In the genomic region with DNA sequence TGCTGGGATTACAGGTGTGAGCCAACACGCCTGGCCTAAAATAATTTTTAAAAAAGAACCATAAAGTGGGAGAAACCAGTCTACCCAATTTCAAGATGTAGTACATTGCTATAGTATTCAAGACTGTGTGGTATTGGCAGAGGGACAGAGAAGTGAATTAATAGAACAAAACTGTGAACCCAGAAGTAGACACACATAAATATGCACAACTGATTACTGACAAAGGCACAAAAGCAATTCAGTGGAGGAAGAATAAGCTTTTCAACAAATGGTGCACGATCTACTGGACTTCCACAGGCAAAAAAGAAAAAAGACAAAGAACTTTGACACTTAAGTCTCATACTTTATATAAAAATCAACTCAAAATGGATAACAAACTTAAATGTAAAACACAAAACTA, we compare ENCODE assay signal across 22 cellular contexts. TPM values are rescaled to one million over a fixed set of nuclear protein-coding genes. Genes with fewer than 3 reads are reported as not detected.
A peak's percentile ranks its signal among the peaks of the same experiment; 100 is the strongest.
DNase-seq lines count a peak whose midpoint lies in the region; ATAC-seq and TF ChIP-seq lines count a peak whose summit lies in the region.
"Had no signal": no experiment of that assay in that cellular context is flagged by ENCODE, and none has a peak within 500 bp of the region (broad histone marks: within the 10 kb centered on the region; RNA-seq: fewer than 3 reads in every experiment).

No MANE protein-coding gene starts in this region.

- no peak for ATAC-seq in CD4-positive, CD25-positive, alpha-beta regulatory T cell (ENCODE audit: low read depth in 2 of 2)
- no peak for ATAC-seq in activated CD8-positive, alpha-beta T cell treated with anti-CD3 and anti-CD28 coated beads, Interleukin-2, amount 10 ng/mL, durations not matched to agents 7 days and 5 days
- ATAC-seq in naive thymus-derived CD4-positive, alpha-beta T cell = no peak
- ATAC-seq: heart left ventricle, PC-3 had no signal

- no peak for DNase-seq in CD4-positive, CD25-positive, alpha-beta regulatory T cell
- DNase-seq in activated CD8-positive, alpha-beta T cell treated with anti-CD3 and anti-CD28 coated beads, Interleukin-2, amount 10 ng/mL, durations not matched to agents 7 days and 5 days = no peak
- no peak for DNase-seq in naive thymus-derived CD4-positive, alpha-beta T cell
- no peak for DNase-seq in KG1 (lab: John Stamatoyannopoulos, UW)
- no peak for DNase-seq in KBM-7
- no peak for DNase-seq in foreskin fibroblast
- DNase-seq: activated CD4-positive, alpha-beta T cell treated with anti-CD3 and anti-CD28 coated beads, Interleukin-2, amount 50 U/mL, for 4 hours; amniotic stem cell; cerebellar nuclear complex; DMS153; effector CD8-positive, alpha-beta T cell; heart left ventricle; islet precursor cell; NCI-H1436; NCI-H2171 treated with DMSO at 0.1 percent for 48 hours; NCI-H774; PC-3; SJCRH30; stimulated activated CD4-positive, alpha-beta T cell treated with anti-CD3 and anti-CD28 coated beads, Interleukin-4, amount 100 ng/mL, for 1 hour; substantia nigra had no signal

- intact Hi-C loops in naive thymus-derived CD4-positive, alpha-beta T cell (cut with micrococcal nuclease) = loop anchor here in 1 of 2 donors (5.0 kb wide), 1 partner anchor 1606 kb away; a partner anchor contains a TSS

- peaks cover 96% of the 10 kb centered on the region for H3K79me2 ChIP-seq in DOHH2 (ENCODE audit: control insufficient read depth, low read length)

- peaks cover 72 to 88% (median 80%) of the 10 kb centered on the region in 4 donors for H3K4me1 Mint-ChIP-seq in CD4-positive, CD25-positive, alpha-beta regulatory T cell
- peaks cover 84% of the 10 kb centered on the region for H3K4me1 Mint-ChIP-seq in activated CD8-positive, alpha-beta T cell treated with anti-CD3 and anti-CD28 coated beads, Interleukin-2, amount 10 ng/mL, durations not matched to agents 7 days and 5 days (ENCODE audit: low read depth)
- peaks cover 69 to 92% (median 87%) of the 10 kb centered on the region in 7 donors for H3K4me1 Mint-ChIP-seq in naive thymus-derived CD4-positive, alpha-beta T cell

- H3K27me3 ChIP-seq in CD4-positive, CD25-positive, alpha-beta regulatory T cell (ENCODE audit: control insufficient read depth, insufficient read depth, low read length) = no peaks in the 10 kb centered on the region
- no peaks in the 10 kb centered on the region for H3K27me3 ChIP-seq in DOHH2 (ENCODE audit: control insufficient read depth, low read length)
- no peaks in the 10 kb centered on the region for H3K27me3 ChIP-seq in naive thymus-derived CD4-positive, alpha-beta T cell (ENCODE audit: control insufficient read depth in 2 of 2, insufficient read depth in 2 of 2, low read length in 2 of 2)
- H3K27me3 ChIP-seq: heart left ventricle, SJCRH30 had no signal

- H3K27ac Mint-ChIP-seq in CD4-positive, CD25-positive, alpha-beta regulatory T cell = peak overlapping the region in 2 of 3 donors; percentile 42 to 67
- H3K27ac Mint-ChIP-seq in activated CD8-positive, alpha-beta T cell treated with anti-CD3 and anti-CD28 coated beads, Interleukin-2, amount 10 ng/mL, durations not matched to agents 7 days and 5 days = peak overlapping the region; percentile 76
- peak overlapping the region in 6 of 9 donors; percentile 19 to 85 (median 67) for H3K27ac Mint-ChIP-seq in naive thymus-derived CD4-positive, alpha-beta T cell

- H3K27me3 Mint-ChIP-seq in CD4-positive, CD25-positive, alpha-beta regulatory T cell = no peaks in the 10 kb centered on the region
- H3K27me3 Mint-ChIP-seq in activated CD8-positive, alpha-beta T cell treated with anti-CD3 and anti-CD28 coated beads, Interleukin-2, amount 10 ng/mL, durations not matched to agents 7 days and 5 days (ENCODE audit: low read depth) = no peaks in the 10 kb centered on the region
- H3K27me3 Mint-ChIP-seq in naive thymus-derived CD4-positive, alpha-beta T cell = no peaks in the 10 kb centered on the region

- H3K36me3 ChIP-seq in CD4-positive, CD25-positive, alpha-beta regulatory T cell (ENCODE audit: control insufficient read depth, insufficient read depth, low read length) = peaks cover 22% of the 10 kb centered on the region
- H3K36me3 ChIP-seq in DOHH2 (ENCODE audit: control insufficient read depth, low read length) = peaks cover 37% of the 10 kb centered on the region
- peaks cover 4 to 9% (median 7%) of the 10 kb centered on the region in 3 experiments for H3K36me3 ChIP-seq in naive thymus-derived CD4-positive, alpha-beta T cell (ENCODE audit: control insufficient read depth in 2 of 3, insufficient read depth in 3 of 3, low read length in 3 of 3)

- H3K36me3 Mint-ChIP-seq in CD4-positive, CD25-positive, alpha-beta regulatory T cell = peaks cover 27% of the 10 kb centered on the region
- peaks cover 46% of the 10 kb centered on the region for H3K36me3 Mint-ChIP-seq in activated CD8-positive, alpha-beta T cell treated with anti-CD3 and anti-CD28 coated beads, Interleukin-2, amount 10 ng/mL, durations not matched to agents 7 days and 5 days (ENCODE audit: low read depth)
- H3K36me3 Mint-ChIP-seq in naive thymus-derived CD4-positive, alpha-beta T cell = peaks cover 8 to 32% (median 18%) of the 10 kb centered on the region in 5 donors

- H3K9me3 ChIP-seq in CD4-positive, CD25-positive, alpha-beta regulatory T cell (ENCODE audit: control insufficient read depth in 2 of 2, low read length in 2 of 2) = no peaks in the 10 kb centered on the region
- H3K9me3 ChIP-seq in DOHH2 (ENCODE audit: control insufficient read depth, insufficient read depth, low read length) = no peaks in the 10 kb centered on the region
- H3K9me3 ChIP-seq in naive thymus-derived CD4-positive, alpha-beta T cell (ENCODE audit: control insufficient read depth in 2 of 3, low read length in 3 of 3) = no peaks in the 10 kb centered on the region
- H3K9me3 ChIP-seq: heart left ventricle had no signal

- POLR2A ChIA-PET in activated CD8-positive, alpha-beta T cell treated with anti-CD3 and anti-CD28 coated beads, Interleukin-2, amount 10 ng/mL, durations not matched to agents 7 days and 5 days (lab: Charles Lee) = interaction anchor here (4.8 kb wide), 1 partner anchor 15 kb away, joined by 35 read pairs; a partner anchor contains a TSS
- POLR2A ChIA-PET in naive thymus-derived CD4-positive, alpha-beta T cell (lab: Charles Lee) = interaction anchor here (6.0 kb wide), 1 partner anchor 14 kb away, joined by 41 read pairs; a partner anchor contains a TSS

- in situ Hi-C loops in KBM-7 (cut with MboI; ENCODE audit: low pct_unique_long_range_greater_than_20kb, low sequenced_read_pairs) = no loop called here

- CTCF ChIA-PET in activated CD8-positive, alpha-beta T cell treated with anti-CD3 and anti-CD28 coated beads, Interleukin-2, amount 10 ng/mL, durations not matched to agents 7 days and 5 days (lab: Charles Lee) = interaction anchor here (1.0 to 1.8 kb wide), 3 partner anchors 9 to 51 kb away, joined by 3 to 5 read pairs (median 3); no protein-coding TSS in a partner anchor
- CTCF ChIA-PET in naive thymus-derived CD4-positive, alpha-beta T cell (lab: Charles Lee) = interaction anchor here (0.6 kb wide), 1 partner anchor 27 kb away, joined by 3 read pairs; no protein-coding TSS in a partner anchor

- peaks cover 86% of the 10 kb centered on the region for H3K4me1 ChIP-seq in CD4-positive, CD25-positive, alpha-beta regulatory T cell (ENCODE audit: control insufficient read depth, insufficient read depth, low read length, poor library complexity, severe bottlenecking)
- peaks cover 43% of the 10 kb centered on the region for H3K4me1 ChIP-seq in DOHH2 (ENCODE audit: control insufficient read depth, low read length)
- peaks cover 48 to 53% of the 10 kb centered on the region in 2 donors for H3K4me1 ChIP-seq in naive thymus-derived CD4-positive, alpha-beta T cell (ENCODE audit: control insufficient read depth in 2 of 2, insufficient read depth in 2 of 2, low read length in 2 of 2)
- H3K4me1 ChIP-seq: SJCRH30 had no signal

- H3K4me2 ChIP-seq in DOHH2 (ENCODE audit: low read length) = peak overlapping the region; percentile 67; the same call in 1 of the 2 replicates

- H4K20me1 ChIP-seq in DOHH2 (ENCODE audit: control insufficient read depth, insufficient read depth, low read depth, low read length) = peaks cover 7% of the 10 kb centered on the region; the same call in 1 of the 2 replicates

- peak overlapping the region; percentile 2 for H3K4me3 ChIP-seq in CD4-positive, CD25-positive, alpha-beta regulatory T cell (ENCODE audit: low read depth, low read length)
- H3K4me3 ChIP-seq in DOHH2 (ENCODE audit: low read length) (no peak overlapping the region), foreskin fibroblast (ENCODE audit: low read depth in 1 of 2, low read length in 2 of 2) (no peak overlapping the region)
- no peak overlapping the region for H3K4me3 ChIP-seq in naive thymus-derived CD4-positive, alpha-beta T cell (ENCODE audit: low read length)
- H3K4me3 ChIP-seq: lung, SJCRH30 had no signal

- TF ChIP-seq CTCF in DOHH2 (IDR thresholded peaks at IDR 0.05; ENCODE audit: low read depth, low read length, poor library complexity, severe bottlenecking) = no peak
- TF ChIP-seq CTCF in foreskin fibroblast (IDR thresholded peaks at IDR 0.05; ENCODE audit: low read depth, low read length) = no peak

- H3K27ac ChIP-seq in CD4-positive, CD25-positive, alpha-beta regulatory T cell (ENCODE audit: insufficient read depth, low read length, poor library complexity, severe bottlenecking) = no peak overlapping the region
- H3K27ac ChIP-seq in DOHH2 (ENCODE audit: low read depth, low read length) = peak overlapping the region; percentile 10; the same call in 1 of the 2 replicates
- H3K27ac ChIP-seq in naive thymus-derived CD4-positive, alpha-beta T cell (ENCODE audit: low read depth, low read length) = no peak overlapping the region
- H3K27ac ChIP-seq: SJCRH30 had no signal

- no peaks in the 10 kb centered on the region for H3K9me2 ChIP-seq in DOHH2 (replicated peaks; ENCODE audit: control insufficient read depth, low read length)

- H3F3A ChIP-seq in DOHH2 (ENCODE audit: control insufficient read depth, insufficient read depth) = no peaks in the 10 kb centered on the region

- peaks cover 0 to 1% (median 0%) of the 10 kb centered on the region in 7 donors for H3K9me3 Mint-ChIP-seq in CD4-positive, CD25-positive, alpha-beta regulatory T cell
- H3K9me3 Mint-ChIP-seq in activated CD8-positive, alpha-beta T cell treated with anti-CD3 and anti-CD28 coated beads, Interleukin-2, amount 10 ng/mL, durations not matched to agents 7 days and 5 days (ENCODE audit: insufficient read depth) = no peaks in the 10 kb centered on the region
- H3K9me3 Mint-ChIP-seq in naive thymus-derived CD4-positive, alpha-beta T cell = peaks cover 0 to 2% (median 0%) of the 10 kb centered on the region in 11 donors

- peak overlapping the region; percentile 68 to 86 (median 73) for H3K4me3 Mint-ChIP-seq in CD4-positive, CD25-positive, alpha-beta regulatory T cell
- H3K4me3 Mint-ChIP-seq in activated CD8-positive, alpha-beta T cell treated with anti-CD3 and anti-CD28 coated beads, Interleukin-2, amount 10 ng/mL, durations not matched to agents 7 days and 5 days = no peak overlapping the region
- peak overlapping the region in 9 of 10 donors; percentile 0 to 76 (median 50) for H3K4me3 Mint-ChIP-seq in naive thymus-derived CD4-positive, alpha-beta T cell

RNA-seq across cellular contexts. Expression of a gene that starts 15.5 kb away (rescaled TPM):
- 31.9 TPM for total RNA-seq in CD4-positive, CD25-positive, alpha-beta regulatory T cell
- 10 to 100 TPM; 18.0 to 20.9 (median 19.5) TPM for polyA plus RNA-seq in CD4-positive, CD25-positive, alpha-beta regulatory T cell
- 10 to 100 TPM; 24.0 to 25.6 TPM for total RNA-seq in activated CD8-positive, alpha-beta T cell treated with anti-CD3 and anti-CD28 coated beads, Interleukin-2, amount 10 ng/mL, durations not matched to agents 7 days and 5 days
- 10 to 100 TPM; 15.3 to 26.7 (median 25.5) TPM for total RNA-seq in naive thymus-derived CD4-positive, alpha-beta T cell
- polyA plus RNA-seq in naive thymus-derived CD4-positive, alpha-beta T cell = 10 to 100 TPM; 13.8 to 25.7 TPM
